24 cellular contexts compared by ENCODE assay signal in genomic region chr1:33085332-33085731, GRCh38.
"Had no signal": no experiment of that assay in that cellular context is flagged by ENCODE, and none has a peak within 500 bp of the region (broad histone marks: within the 10 kb centered on the region; RNA-seq: fewer than 3 reads in every experiment).

No MANE protein-coding gene starts in this region.

- DNase-seq: cortex of kidney; effector memory CD4-positive, alpha-beta T cell; glutamatergic neuron; immature natural killer cell; left ventricle myocardium inferior; mesenchymal stem cell; midbrain; naive B cell; sigmoid colon; small intestine; stimulated activated CD4-positive, alpha-beta T cell treated with anti-CD3 and anti-CD28 coated beads, Interleukin-12 subunit alpha, Interleukin-12 subunit beta, amount 100 ng/mL, for 4 hours; stimulated activated naive CD4-positive, alpha-beta T cell treated with Interleukin-2 at 50 U/mL for 16 hours; tibial artery; upper lobe of left lung; uterus had no signal

- H3K27me3 ChIP-seq: esophagus muscularis mucosa, gastroesophageal sphincter, right atrium auricular region, sigmoid colon, suprapubic skin, tibial artery, upper lobe of left lung, uterus had no signal

- H3K9me3 Mint-ChIP-seq: immature natural killer cell, naive B cell, nephron had no signal

- H3K4me3 ChIP-seq: esophagus muscularis mucosa, gastroesophageal sphincter, left ventricle myocardium inferior, lung, right atrium auricular region, sigmoid colon, suprapubic skin, tibial artery, upper lobe of left lung, uterus had no signal

- FAIRE-seq: endometrium, keratinocyte, small intestine had no signal

- H3K4me3 Mint-ChIP-seq: immature natural killer cell, nephron had no signal

- H3K27ac Mint-ChIP-seq: nephron had no signal

- H3K9me3 ChIP-seq: esophagus muscularis mucosa, gastroesophageal sphincter, left ventricle myocardium inferior, right atrium auricular region, sigmoid colon, suprapubic skin, tibial artery, upper lobe of left lung, uterus had no signal

- H3K36me3 ChIP-seq: esophagus muscularis mucosa, gastroesophageal sphincter, left ventricle myocardium inferior, right atrium auricular region, sigmoid colon, suprapubic skin, upper lobe of left lung, uterus had no signal

- H3K4me1 ChIP-seq: uterus had no signal

- ATAC-seq: gastroesophageal sphincter had no signal

- H3K27ac ChIP-seq: epithelial cell of prostate, esophagus muscularis mucosa, gastroesophageal sphincter, left ventricle myocardium inferior, right atrium auricular region, sigmoid colon, suprapubic skin, tibial artery, upper lobe of left lung, uterus had no signal

- H3K36me3 Mint-ChIP-seq: immature natural killer cell, naive B cell had no signal
